Comparison of ENCODE assay signal across 13 cellular contexts in genomic region chr9:91778031-91778430, GRCh38.
"Had no signal": no experiment of that assay in that cellular context is flagged by ENCODE, and none has a peak within 500 bp of the region (broad histone marks: within the 10 kb centered on the region; RNA-seq: fewer than 3 reads in every experiment).

No MANE protein-coding gene starts in this region.

- H3K9me3 Mint-ChIP-seq: activated naive CD4-positive, alpha-beta T cell treated with anti-CD3 and anti-CD28 coated beads, Interleukin-2, amount 50 U/mL, for 24 hours had no signal

- H3K36me3 ChIP-seq: brain microvascular endothelial cell, esophagus squamous epithelium, heart left ventricle, left ventricle myocardium inferior had no signal

- H3K4me3 ChIP-seq: esophagus squamous epithelium, heart left ventricle, left ventricle myocardium inferior, skin epidermis had no signal

- H2AFZ ChIP-seq: parathyroid adenoma had no signal

- DNase-seq: activated T-cell treated with anti-CD3 and anti-CD28 coated beads, Interleukin-2, amount 50 U/mL, for 1 hour; amniotic stem cell; esophagus squamous epithelium; heart left ventricle; left ventricle myocardium inferior; trophoblast cell had no signal

- H3K79me2 ChIP-seq: parathyroid adenoma had no signal

- H3K4me3 Mint-ChIP-seq: activated naive CD4-positive, alpha-beta T cell treated with anti-CD3 and anti-CD28 coated beads, Interleukin-2, amount 50 U/mL, for 24 hours had no signal

- ATAC-seq: activated CD4-positive, CD25-positive, alpha-beta regulatory T cell treated with anti-CD3 and anti-CD28 coated beads, Interleukin-2, amount 50 U/mL, for 24 hours; heart left ventricle had no signal

- H3K9ac ChIP-seq: parathyroid adenoma had no signal

- H3K27me3 ChIP-seq: brain microvascular endothelial cell had no signal

- H3K27ac Mint-ChIP-seq: activated naive CD4-positive, alpha-beta T cell treated with anti-CD3 and anti-CD28 coated beads, Interleukin-2, amount 50 U/mL, for 24 hours had no signal

- H3K9me3 ChIP-seq: esophagus squamous epithelium had no signal

- FAIRE-seq: frontal cortex, keratinocyte had no signal

- H3K4me1 ChIP-seq: heart left ventricle, left ventricle myocardium inferior had no signal

- H3K36me3 Mint-ChIP-seq: activated naive CD4-positive, alpha-beta T cell treated with anti-CD3 and anti-CD28 coated beads, Interleukin-2, amount 50 U/mL, for 24 hours had no signal

- H3K27ac ChIP-seq: brain microvascular endothelial cell, heart left ventricle, left ventricle myocardium inferior, parathyroid adenoma had no signal
